12 cellular contexts compared by ENCODE assay signal in the genomic region with DNA sequence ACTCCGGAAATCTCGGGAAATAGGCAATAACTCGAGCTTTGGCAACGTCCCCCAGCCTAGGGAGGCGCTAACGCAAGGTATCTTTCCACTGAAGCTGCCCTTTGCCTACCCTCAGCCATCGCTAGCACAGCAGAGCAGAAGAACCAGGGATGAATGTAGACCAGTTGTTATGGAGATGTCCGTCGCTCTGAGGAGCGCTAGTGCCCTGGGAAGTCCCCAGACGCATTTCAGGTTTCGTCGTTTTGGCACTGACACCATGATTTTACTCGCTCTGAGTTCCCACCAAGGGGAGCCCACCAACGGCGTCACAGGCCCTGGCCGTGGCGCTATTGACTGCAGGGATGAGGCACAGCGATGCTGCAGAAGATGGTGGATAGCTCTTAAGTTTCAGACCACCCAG. TPM values are rescaled to one million over a fixed set of nuclear protein-coding genes. Genes with fewer than 3 reads are reported as not detected.
A peak's percentile ranks its signal among the peaks of the same experiment; 100 is the strongest.
DNase-seq lines count a peak whose midpoint lies in the region; ATAC-seq, FAIRE-seq and TF ChIP-seq lines count a peak whose summit lies in the region.
"Had no signal": no experiment of that assay in that cellular context is flagged by ENCODE, and none has a peak within 500 bp of the region (broad histone marks: within the 10 kb centered on the region; RNA-seq: fewer than 3 reads in every experiment).

No MANE protein-coding gene starts in this region.

- no peaks in the 10 kb centered on the region for H3K27me3 Mint-ChIP-seq in Caco-2 (ENCODE audit: insufficient read depth, unreplicated experiment)
- peaks cover 96% of the 10 kb centered on the region for H3K27me3 Mint-ChIP-seq in neural crest cell (ENCODE audit: low read depth)

- peak; percentile 54 for FAIRE-seq in HTR-8/SVneo (lab: Jason Lieb, UNC)

- DNase-seq in Caco-2, result no peak
- DNase-seq in HTR-8/SVneo (ENCODE audit: insufficient read length, low spot score), result peak; percentile 12
- DNase-seq in dorsolateral prefrontal cortex, result peak in 2 of 10 donors; percentile 9 to 45
- no peak for DNase-seq in neural crest cell (ENCODE audit: low read depth, low spot score)
- no peak for DNase-seq in NK-92 treated with Interleukin-12 subunit alpha and Interleukin-12 subunit beta, amount 100 ng/mL, for 24 hours (lab: John Stamatoyannopoulos, UW)
- no peak for DNase-seq in stimulated activated CD4-positive, alpha-beta T cell treated with anti-CD3 and anti-CD28 coated beads, Interleukin-4, amount 100 ng/mL, for 1 hour
- DNase-seq: activated naive CD4-positive, alpha-beta T cell treated with anti-CD3 and anti-CD28 coated beads, Interleukin-2, amount 10 ng/mL, durations not matched to agents 7 days and 5 days; NCI-H510A treated with DMSO at 0.1 percent for 48 hours; T-helper 9 cell had no signal

- CTCF ChIA-PET in Caco-2 (lab: Charles Lee), result no interaction called here

- H3K4me3 ChIP-seq in Caco-2 (ENCODE audit: low read depth, low read length) (no peak overlapping the region), dorsolateral prefrontal cortex (peak overlapping the region in 57 of 59 donors; percentile 7 to 67 (median 52))

- intact Hi-C loops in Caco-2 (cut with micrococcal nuclease; ENCODE audit: unreplicated experiment), result no loop called here
- intact Hi-C loops in dorsolateral prefrontal cortex (cut with DNase I), result no loop called here

- peaks cover under 1% of the 10 kb centered on the region; the same call in 1 of the 2 replicates for H3K4me1 ChIP-seq in Caco-2
- H3K4me1 ChIP-seq: prostate gland had no signal

- H3K4me1 Mint-ChIP-seq in Caco-2 (ENCODE audit: low read depth, unreplicated experiment) (no peaks in the 10 kb centered on the region), neural crest cell (peaks cover 26% of the 10 kb centered on the region)
- H3K4me1 Mint-ChIP-seq: activated naive CD4-positive, alpha-beta T cell treated with anti-CD3 and anti-CD28 coated beads, Interleukin-2, amount 10 ng/mL, durations not matched to agents 7 days and 5 days had no signal

- no peak overlapping the region for H3K27ac Mint-ChIP-seq in Caco-2 (ENCODE audit: unreplicated experiment)
- H3K27ac Mint-ChIP-seq in neural crest cell (ENCODE audit: unreplicated experiment), result no peak overlapping the region
- H3K27ac Mint-ChIP-seq: activated naive CD4-positive, alpha-beta T cell treated with anti-CD3 and anti-CD28 coated beads, Interleukin-2, amount 10 ng/mL, durations not matched to agents 7 days and 5 days had no signal

- TF ChIP-seq CTCF in Caco-2 (IDR thresholded peaks at IDR 0.05; ENCODE audit: insufficient read depth in 1 of 2, low read depth in 1 of 2, low read length in 1 of 2, severe bottlenecking in 1 of 2, unreplicated experiment in 1 of 2) (no peak), dorsolateral prefrontal cortex (IDR thresholded peaks at IDR 0.05 in 54 of 56, conservative IDR thresholded peaks at IDR 0.05 in 2 of 56; ENCODE audit: low read depth in 1 of 56, partially characterized antibody in 56 of 56) (no peak), neural crest cell (conservative IDR thresholded peaks at IDR 0.05) (no peak)

- H3K9me3 Mint-ChIP-seq in Caco-2 (ENCODE audit: unreplicated experiment) (no peaks in the 10 kb centered on the region), neural crest cell (no peaks in the 10 kb centered on the region)

- peaks cover 6% of the 10 kb centered on the region for H3K36me3 Mint-ChIP-seq in Caco-2 (ENCODE audit: insufficient read depth, unreplicated experiment)
- no peaks in the 10 kb centered on the region for H3K36me3 Mint-ChIP-seq in neural crest cell (ENCODE audit: low read depth)

- H3K36me3 ChIP-seq in Caco-2 (ENCODE audit: control insufficient read depth, insufficient read depth, low read length), result no peaks in the 10 kb centered on the region
- H3K36me3 ChIP-seq: prostate gland had no signal

- no peak for ATAC-seq in GM21825 (IDR thresholded peaks at IDR 0.05; ENCODE audit: unreplicated experiment)
- no peak for ATAC-seq in GM21619 (IDR thresholded peaks at IDR 0.05; ENCODE audit: unreplicated experiment)

- H3K27me3 ChIP-seq in Caco-2 (replicated peaks; ENCODE audit: control insufficient read depth, insufficient read depth, low read length) (no peaks in the 10 kb centered on the region), dorsolateral prefrontal cortex (peaks cover 0 to 78% (median 49%) of the 10 kb centered on the region in 45 donors)

- peak overlapping the region; percentile 61 for H3K4me3 Mint-ChIP-seq in Caco-2 (ENCODE audit: unreplicated experiment)
- H3K4me3 Mint-ChIP-seq in neural crest cell, result peak overlapping the region; percentile 77

- POLR2A ChIA-PET in Caco-2 (lab: Charles Lee), result no interaction called here

- H3K9me3 ChIP-seq in Caco-2, result no peaks in the 10 kb centered on the region
- H3K9me3 ChIP-seq: prostate gland had no signal

- no TSS peak for BruUV-seq in Caco-2 (replicated peaks; lab: Mats Ljungman, UMichigan)

- H3K27ac ChIP-seq in dorsolateral prefrontal cortex, result no peak overlapping the region
- H3K27ac ChIP-seq: prostate gland had no signal

RNA-seq across cellular contexts. Expression of gene BDNF, which starts 22.7 kb away (rescaled TPM):
- 7.2 and 8.5 TPM in 2 replicates for total RNA-seq in Caco-2 (2022)
- 10 to 100 TPM in 1 of 120 experiments, 1 to 10 TPM in 112, under 1 TPM in 7; 0.43 to 15.2 (median 2.8) TPM for total RNA-seq in dorsolateral prefrontal cortex
- 0.07 and 0.20 TPM in 2 replicates for total RNA-seq in neural crest cell
